In genomic region chr4:185359767-185360446, GRCh38 we compare ENCODE assay signal across 16 cellular contexts. TPM values are rescaled to one million over a fixed set of nuclear protein-coding genes. Genes with fewer than 3 reads are reported as not detected.
DNase-seq lines count a peak whose midpoint lies in the region; ATAC-seq and TF ChIP-seq lines count a peak whose summit lies in the region.
"Had no signal": no experiment of that assay in that cellular context is flagged by ENCODE, and none has a peak within 500 bp of the region (broad histone marks: within the 10 kb centered on the region; RNA-seq: fewer than 3 reads in every experiment).

No MANE protein-coding gene starts in this region.

- H3K4me1 Mint-ChIP-seq in chondrocyte (ENCODE audit: low read depth), result peaks cover 90% of the 10 kb centered on the region
- peaks cover 7% of the 10 kb centered on the region for H3K4me1 Mint-ChIP-seq in T-helper 2 cell treated with Interferon-gamma antibody and Interleukin-4, amounts not matched to agents 5 μg/mL and 100 μg/mL, for 36 hours (ENCODE audit: low read depth)
- H3K4me1 Mint-ChIP-seq: natural killer cell had no signal

- H3K9me3 Mint-ChIP-seq in chondrocyte (ENCODE audit: low read depth), result no peaks in the 10 kb centered on the region
- H3K9me3 Mint-ChIP-seq in T-helper 2 cell treated with Interferon-gamma antibody and Interleukin-4, amounts not matched to agents 5 μg/mL and 100 μg/mL, for 36 hours, result no peaks in the 10 kb centered on the region
- H3K9me3 Mint-ChIP-seq: activated CD4-positive, alpha-beta T cell treated with anti-CD3 and anti-CD28 coated beads, Interleukin-2, amount 10 ng/mL, durations not matched to agents 24 days and 14 days; natural killer cell had no signal

- no peak overlapping the region for H3K4me3 ChIP-seq in AG09309 (ENCODE audit: control insufficient read depth, low read depth, low read length)
- H3K4me3 ChIP-seq: psoas muscle had no signal

- no peak for ATAC-seq in HG03571 (IDR thresholded peaks at IDR 0.05; ENCODE audit: unreplicated experiment)
- ATAC-seq: natural killer cell, psoas muscle had no signal

- no peaks in the 10 kb centered on the region for H3K27me3 Mint-ChIP-seq in chondrocyte (ENCODE audit: low read depth)
- no peaks in the 10 kb centered on the region for H3K27me3 Mint-ChIP-seq in T-helper 2 cell treated with Interferon-gamma antibody and Interleukin-4, amounts not matched to agents 5 μg/mL and 100 μg/mL, for 36 hours (ENCODE audit: low read depth)
- H3K27me3 Mint-ChIP-seq: activated CD4-positive, alpha-beta T cell treated with anti-CD3 and anti-CD28 coated beads, Interleukin-2, amount 10 ng/mL, durations not matched to agents 24 days and 14 days; activated naive CD8-positive, alpha-beta T cell had no signal

- peak overlapping the region; percentile 96 for H3K27ac Mint-ChIP-seq in chondrocyte (ENCODE audit: unreplicated experiment)
- H3K27ac Mint-ChIP-seq in T-helper 2 cell treated with Interferon-gamma antibody and Interleukin-4, amounts not matched to agents 5 μg/mL and 100 μg/mL, for 36 hours, result no peak overlapping the region
- H3K27ac Mint-ChIP-seq: activated CD4-positive, alpha-beta T cell treated with anti-CD3 and anti-CD28 coated beads, Interleukin-2, amount 10 ng/mL, durations not matched to agents 24 days and 14 days; activated naive CD8-positive, alpha-beta T cell; natural killer cell had no signal

- H3K36me3 Mint-ChIP-seq in chondrocyte (ENCODE audit: low read depth), result peaks cover 7% of the 10 kb centered on the region
- H3K36me3 Mint-ChIP-seq in T-helper 2 cell treated with Interferon-gamma antibody and Interleukin-4, amounts not matched to agents 5 μg/mL and 100 μg/mL, for 36 hours (ENCODE audit: low read depth), result peaks cover 2% of the 10 kb centered on the region
- H3K36me3 Mint-ChIP-seq: natural killer cell had no signal

- DNase-seq in AG09309 (ENCODE audit: low read depth) (peak; percentile 60), RPMI7951 (ENCODE audit: low read depth) (peak; percentile 54), chondrocyte (ENCODE audit: low spot score) (no peak), non-pigmented ciliary epithelial cell (ENCODE audit: low read depth) (peak; percentile 71), hypothalamus (lab: John Stamatoyannopoulos, UW) (no peak), NCI-H510A treated with DMSO at 0.1 percent for 48 hours (lab: John Stamatoyannopoulos, UW) (no peak)
- no peak for DNase-seq in T-helper 2 cell treated with Interferon-gamma antibody and Interleukin-4, amounts not matched to agents 5 μg/mL and 100 μg/mL, for 36 hours (ENCODE audit: low spot score)
- DNase-seq: activated CD4-positive, alpha-beta T cell treated with anti-CD3 and anti-CD28 coated beads, Interleukin-2, amount 10 ng/mL, durations not matched to agents 24 days and 14 days; activated T-cell treated with anti-CD3 and anti-CD28 coated beads, Interleukin-2, amount 50 U/mL, for 1 hour; AML-193; natural killer cell; NCI-H1048; NCI-H2171; psoas muscle had no signal

- H3K4me3 Mint-ChIP-seq in chondrocyte (ENCODE audit: unreplicated experiment), result peak overlapping the region; percentile 2
- H3K4me3 Mint-ChIP-seq in T-helper 2 cell treated with Interferon-gamma antibody and Interleukin-4, amounts not matched to agents 5 μg/mL and 100 μg/mL, for 36 hours, result no peak overlapping the region
- H3K4me3 Mint-ChIP-seq: activated CD4-positive, alpha-beta T cell treated with anti-CD3 and anti-CD28 coated beads, Interleukin-2, amount 10 ng/mL, durations not matched to agents 24 days and 14 days; activated naive CD8-positive, alpha-beta T cell; natural killer cell had no signal

- TF ChIP-seq CTCF in AG09309 (IDR thresholded peaks at IDR 0.05; ENCODE audit: control insufficient read depth, insufficient read depth, low read depth, low read length, missing control alignments) (no peak), chondrocyte (IDR thresholded peaks at IDR 0.05) (no peak)

RNA-seq across cellular contexts. Expression of gene LRP2BP, which starts 35.8 kb away (rescaled TPM):
- total RNA-seq in RPMI7951 (2014; rRNA removed; shearing (Covaris generic)), result 0.48 and 0.68 TPM in 2 replicates
- 0.46 to 0.52 TPM (median 0.49 TPM) in 3 replicates for total RNA-seq in chondrocyte

RNA-seq across cellular contexts. Expression of gene ANKRD37, which starts 36.7 kb away (rescaled TPM):
- total RNA-seq in RPMI7951 (2014; rRNA removed; shearing (Covaris generic)), result 23.3 and 38.2 TPM in 2 replicates
- 8.6 to 18.3 TPM (median 16.7 TPM) in 3 replicates for total RNA-seq in chondrocyte

Comparison
In these comparisons a context has a peak if more than half of its experiments do, and no peak if none do; other contexts are left out.
1. DNase-seq: peak in AG09309 (single experiment), RPMI7951 (single experiment) and non-pigmented ciliary epithelial cell (single experiment); none in chondrocyte (single experiment), hypothalamus (0 of 51), NCI-H510A treated with DMSO at 0.1 percent for 48 hours (single experiment) and T-helper 2 cell treated with Interferon-gamma antibody and Interleukin-4, amounts not matched to agents 5 μg/mL and 100 μg/mL, for 36 hours (single experiment).